ENCODE assay signal across 1 cellular context in genomic region chr17:142876-143784, GRCh38.
TF ChIP-seq lines count a peak whose summit lies in the region.

No MANE protein-coding gene starts in this region.

TF ChIP-seq in K562, 482 proteins besides CTCF, POLR2A, EP300 and RAD21 (continued from another document):
- TF ChIP-seq, protein P1, sequence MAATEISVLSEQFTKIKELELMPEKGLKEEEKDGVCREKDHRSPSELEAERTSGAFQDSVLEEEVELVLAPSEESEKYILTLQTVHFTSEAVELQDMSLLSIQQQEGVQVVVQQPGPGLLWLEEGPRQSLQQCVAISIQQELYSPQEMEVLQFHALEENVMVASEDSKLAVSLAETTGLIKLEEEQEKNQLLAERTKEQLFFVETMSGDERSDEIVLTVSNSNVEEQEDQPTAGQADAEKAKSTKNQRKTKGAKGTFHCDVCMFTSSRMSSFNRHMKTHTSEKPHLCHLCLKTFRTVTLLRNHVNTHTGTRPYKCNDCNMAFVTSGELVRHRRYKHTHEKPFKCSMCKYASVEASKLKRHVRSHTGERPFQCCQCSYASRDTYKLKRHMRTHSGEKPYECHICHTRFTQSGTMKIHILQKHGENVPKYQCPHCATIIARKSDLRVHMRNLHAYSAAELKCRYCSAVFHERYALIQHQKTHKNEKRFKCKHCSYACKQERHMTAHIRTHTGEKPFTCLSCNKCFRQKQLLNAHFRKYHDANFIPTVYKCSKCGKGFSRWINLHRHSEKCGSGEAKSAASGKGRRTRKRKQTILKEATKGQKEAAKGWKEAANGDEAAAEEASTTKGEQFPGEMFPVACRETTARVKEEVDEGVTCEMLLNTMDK (IDR thresholded peaks at IDR 0.05; ENCODE audit: borderline replicate concordance, insufficient read depth, low read depth, low read length, poor library complexity, severe bottlenecking): no peak
- TF ChIP-seq ZNF79 (CRISPR knock-in tag; IDR thresholded peaks at IDR 0.05; ENCODE audit: low read depth) (no peak), ZNF668 (CRISPR knock-in tag; IDR thresholded peaks at IDR 0.05) (no peak), NFIX (CRISPR knock-in tag; IDR thresholded peaks at IDR 0.05; ENCODE audit: low read depth) (no peak), KLF10 (CRISPR knock-in tag; IDR thresholded peaks at IDR 0.05) (no peak), FOXJ3 (CRISPR knock-in tag; IDR thresholded peaks at IDR 0.05) (no peak), RBBP5 (IDR thresholded peaks at IDR 0.05; ENCODE audit: borderline replicate concordance, insufficient read depth, low read length, poor library complexity, severe bottlenecking) (no peak), BCOR (IDR thresholded peaks at IDR 0.05) (no peak), SP1 (CRISPR knock-in tag; IDR thresholded peaks at IDR 0.05) (no peak), TSC22D4 (tag; IDR thresholded peaks at IDR 0.05) (no peak), SFPQ (IDR thresholded peaks at IDR 0.05; ENCODE audit: low read depth, low read length) (no peak), ZNF277 (CRISPR knock-in tag; IDR thresholded peaks at IDR 0.05; ENCODE audit: borderline replicate concordance) (no peak), GTF2F1 (IDR thresholded peaks at IDR 0.05; ENCODE audit: low read depth, low read length) (no peak), ARNT (IDR thresholded peaks at IDR 0.05) (no peak), RAD51 (IDR thresholded peaks at IDR 0.05; ENCODE audit: borderline replicate concordance, low read depth) (no peak), ZNF253 (CRISPR knock-in tag; conservative IDR thresholded peaks at IDR 0.05) (no peak), MAFK (IDR thresholded peaks at IDR 0.05; ENCODE audit: low read length) (no peak)
- TF ChIP-seq, protein P2, sequence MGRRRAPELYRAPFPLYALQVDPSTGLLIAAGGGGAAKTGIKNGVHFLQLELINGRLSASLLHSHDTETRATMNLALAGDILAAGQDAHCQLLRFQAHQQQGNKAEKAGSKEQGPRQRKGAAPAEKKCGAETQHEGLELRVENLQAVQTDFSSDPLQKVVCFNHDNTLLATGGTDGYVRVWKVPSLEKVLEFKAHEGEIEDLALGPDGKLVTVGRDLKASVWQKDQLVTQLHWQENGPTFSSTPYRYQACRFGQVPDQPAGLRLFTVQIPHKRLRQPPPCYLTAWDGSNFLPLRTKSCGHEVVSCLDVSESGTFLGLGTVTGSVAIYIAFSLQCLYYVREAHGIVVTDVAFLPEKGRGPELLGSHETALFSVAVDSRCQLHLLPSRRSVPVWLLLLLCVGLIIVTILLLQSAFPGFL (CRISPR knock-in tag; IDR thresholded peaks at IDR 0.05): no peak
